ENCODE assay signal across 13 cellular contexts in genomic region chr18:78913830-78914585, GRCh38.
"Had no signal": no experiment of that assay in that cellular context is flagged by ENCODE, and none has a peak within 500 bp of the region (broad histone marks: within the 10 kb centered on the region; RNA-seq: fewer than 3 reads in every experiment).

No MANE protein-coding gene starts in this region.

- H3K27me3 ChIP-seq: upper lobe of left lung had no signal

- H3K36me3 ChIP-seq: lower lobe of right lung, suprapubic skin, upper lobe of left lung had no signal

- ATAC-seq: activated CD8-positive, alpha-beta T cell treated with anti-CD3 and anti-CD28 coated beads, Interleukin-2, amount 10 ng/mL, durations not matched to agents 7 days and 5 days; effector memory CD8-positive, alpha-beta T cell; psoas muscle had no signal

- H3K4me3 ChIP-seq: lower lobe of right lung, psoas muscle, suprapubic skin, upper lobe of left lung had no signal

- H3K4me1 ChIP-seq: lower lobe of right lung, psoas muscle, suprapubic skin, upper lobe of left lung had no signal

- H3K27ac ChIP-seq: lower lobe of right lung, psoas muscle, suprapubic skin, upper lobe of left lung had no signal

- H3K9me3 ChIP-seq: lower lobe of right lung, psoas muscle, suprapubic skin, upper lobe of left lung had no signal

- DNase-seq: activated CD8-positive, alpha-beta T cell treated with anti-CD3 and anti-CD28 coated beads, Interleukin-2, amount 10 ng/mL, durations not matched to agents 7 days and 5 days; activated naive CD4-positive, alpha-beta T cell treated with Interleukin-2 at 50 U/mL for 16 hours; cortex of kidney; effector memory CD8-positive, alpha-beta T cell; kidney glomerular epithelial cell; lower lobe of right lung; naive B cell; psoas muscle; stimulated activated CD4-positive, alpha-beta T cell treated with anti-CD3 and anti-CD28 coated beads, Interleukin-2, amount 100 ng/mL, for 48 hours; stimulated activated naive CD4-positive, alpha-beta T cell treated with Interleukin-2 at 50 U/mL for 16 hours; T-helper 9 cell had no signal
